Comparison of ENCODE assay signal across 8 cellular contexts in the genomic region with DNA sequence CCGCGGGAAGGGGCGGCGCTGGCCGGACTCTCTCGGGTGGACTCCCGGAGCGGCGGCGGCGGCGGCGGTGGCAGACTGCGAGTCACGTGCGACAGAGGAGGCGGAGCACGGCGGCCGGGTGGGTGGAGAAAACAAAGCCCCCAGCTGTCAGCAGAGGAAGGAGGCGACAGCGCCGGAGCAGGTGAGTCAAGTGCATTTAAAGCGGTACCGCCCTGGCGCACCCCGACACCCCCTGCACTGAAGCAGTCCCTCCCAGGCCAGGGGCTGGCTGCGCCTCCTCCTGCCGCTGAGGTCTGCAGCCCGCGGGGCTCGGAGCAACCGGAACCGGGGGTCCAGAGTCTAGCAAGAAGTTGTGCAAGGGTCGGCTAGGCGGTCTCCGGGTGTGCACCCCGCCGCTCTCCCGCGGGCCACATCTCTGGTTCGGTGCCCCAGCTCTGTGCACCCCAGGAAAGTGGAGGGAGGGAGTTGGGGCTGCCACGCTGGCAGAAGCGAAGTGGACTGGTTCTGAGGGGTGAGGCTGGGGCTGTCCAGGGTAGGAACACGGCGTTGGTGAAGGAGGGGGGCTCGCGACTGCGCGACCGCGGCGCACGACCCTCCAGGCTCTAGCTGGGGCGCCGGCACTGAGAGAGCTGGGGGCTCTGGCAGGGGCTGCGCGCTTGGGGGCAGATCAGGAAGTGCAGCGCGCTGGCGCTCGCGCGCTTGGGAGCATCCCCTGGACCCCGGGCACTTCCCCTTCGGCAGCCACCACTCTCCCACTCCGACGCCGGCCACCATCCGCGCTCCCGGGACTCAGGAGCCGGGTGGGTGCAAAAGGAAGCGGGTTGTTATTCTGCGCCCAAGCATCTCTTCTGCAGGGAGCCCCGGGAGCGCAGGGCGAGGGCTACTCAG.
DNase-seq lines count a peak whose midpoint lies in the region; ATAC-seq and TF ChIP-seq lines count a peak whose summit lies in the region.

No MANE protein-coding gene starts in this region.

- WGBS in HUES64, result under 1% methylated on average over 77 of the region's 78 CpGs

- no peaks in the 10 kb centered on the region for H3K9me3 Mint-ChIP-seq in CD4-positive, alpha-beta T cell
- peaks cover 0 to 6% of the 10 kb centered on the region in 2 donors for H3K9me3 Mint-ChIP-seq in stimulated activated naive CD8-positive, alpha-beta T cell treated with anti-CD3 and anti-CD28 coated beads, Interleukin-15, amount 100 ng/mL, for 72 hours

- H3K4me1 ChIP-seq in HUES64 (ENCODE audit: insufficient read depth, low read length), result peaks cover 19% of the 10 kb centered on the region; the same call in 1 of the 2 replicates
- 0 out of 2 replicates have a peak, but pooled peaks cover 9% of the 10 kb centered on the region for H3K4me1 ChIP-seq in PC-3 (ENCODE audit: insufficient read depth, low read length)

- POLR2A ChIA-PET in CD4-positive, alpha-beta T cell (lab: Charles Lee), result interaction anchor here (0.9 to 2.2 kb wide), 4 partner anchors 52 to 263 kb away, joined by 3 to 7 read pairs (median 4); a partner anchor contains a TSS
- POLR2A ChIA-PET in PC-3 (lab: Charles Lee; ENCODE audit: unreplicated experiment), result no interaction called here

- peak overlapping the region; percentile 39 for H3K27ac Mint-ChIP-seq in CD4-positive, alpha-beta T cell
- peak overlapping the region in 1 of 2 donors; percentile 23 for H3K27ac Mint-ChIP-seq in stimulated activated naive CD8-positive, alpha-beta T cell treated with anti-CD3 and anti-CD28 coated beads, Interleukin-15, amount 100 ng/mL, for 72 hours

- H3K27ac ChIP-seq in CD4-positive, alpha-beta T cell (ENCODE audit: low read depth, low read length), result no peak overlapping the region
- H3K27ac ChIP-seq in HUES64 (ENCODE audit: low read depth, low read length) (no peak overlapping the region), PC-3 (ENCODE audit: low read length) (no peak overlapping the region), neural cell (ENCODE audit: low read length) (peak overlapping the region; percentile 31)

- peak overlapping the region; percentile 17; the same call in 1 of the 2 replicates for H3K9ac ChIP-seq in HUES64 (ENCODE audit: low read depth, low read length)
- H3K9ac ChIP-seq in PC-3 (ENCODE audit: low read length), result no peak overlapping the region
- peak overlapping the region; percentile 76 for H3K9ac ChIP-seq in neural cell (ENCODE audit: low read length)

- CTCF ChIA-PET in CD4-positive, alpha-beta T cell (lab: Charles Lee), result interaction anchor here (1.0 to 1.3 kb wide), 2 partner anchors 64 to 378 kb away, joined by 3 read pairs; a partner anchor contains a TSS
- CTCF ChIA-PET in PC-3 (lab: Charles Lee), result no interaction called here

- intact Hi-C loops in CD4-positive, alpha-beta T cell (cut with DNase I, micrococcal nuclease), result loop anchor here in 1 of 2 experiments (10.0 kb wide), 1 partner anchor 1148 kb away; a partner anchor contains a TSS
- intact Hi-C loops in PC-3 (cut with micrococcal nuclease), result loop anchor here (10.0 kb wide), 1 partner anchor 112 kb away; no protein-coding TSS in a partner anchor

- TF ChIP-seq CTCF in CD4-positive, alpha-beta T cell (IDR thresholded peaks at IDR 0.05), result no peak
- no peak for TF ChIP-seq CTCF in PC-3 (conservative IDR thresholded peaks at IDR 0.05; ENCODE audit: low read depth, low read length)
- no peak for TF ChIP-seq CTCF in fibroblast of the aortic adventitia (IDR thresholded peaks at IDR 0.05; ENCODE audit: insufficient read depth, low read length)
- peak; percentile 21 for TF ChIP-seq CTCF in neural cell (IDR thresholded peaks at IDR 0.05; ENCODE audit: poor library complexity, severe bottlenecking)

- TF ChIP-seq RAD21 in neural cell (conservative IDR thresholded peaks at IDR 0.05), result no peak

- H3K4me3 ChIP-seq in HUES64 (ENCODE audit: low read length) (peak overlapping the region; percentile 89), PC-3 (ENCODE audit: low read length) (peak overlapping the region; percentile 70), fibroblast of the aortic adventitia (ENCODE audit: low read depth, low read length) (peak overlapping the region; percentile 68), neural cell (ENCODE audit: low read length) (peak overlapping the region; percentile 98)

- ATAC-seq in CD4-positive, alpha-beta T cell (ENCODE audit: poor library complexity), result peak; percentile 74
- ATAC-seq in GM21390 (IDR thresholded peaks at IDR 0.05; ENCODE audit: unreplicated experiment) (peak; percentile 71), PC-3 (peak; percentile 21)
- peak; percentile 78 for ATAC-seq in stimulated activated naive CD8-positive, alpha-beta T cell treated with anti-CD3 and anti-CD28 coated beads, Interleukin-15, amount 100 ng/mL, for 72 hours

- H3K36me3 ChIP-seq in HUES64 (ENCODE audit: insufficient read depth, low read length), result no peaks in the 10 kb centered on the region
- no peaks in the 10 kb centered on the region for H3K36me3 ChIP-seq in PC-3 (ENCODE audit: low read depth, low read length)
- no peaks in the 10 kb centered on the region for H3K36me3 ChIP-seq in neural cell (ENCODE audit: insufficient read depth, low read length)

- BruUV-seq in PC-3 (replicated peaks; lab: Mats Ljungman, UMichigan), result no TSS peak

- H3K4me2 ChIP-seq in PC-3 (ENCODE audit: low read length) (peak overlapping the region; percentile 89), neural cell (ENCODE audit: low read length) (peak overlapping the region; percentile 89)

- no peaks in the 10 kb centered on the region for H4K20me1 ChIP-seq in PC-3 (ENCODE audit: low read length)
- no peaks in the 10 kb centered on the region for H4K20me1 ChIP-seq in neural cell (ENCODE audit: insufficient read depth)

- H3K9me3 ChIP-seq in CD4-positive, alpha-beta T cell (ENCODE audit: control insufficient read depth, low read length), result no peaks in the 10 kb centered on the region
- H3K9me3 ChIP-seq in HUES64 (ENCODE audit: insufficient read depth, low read depth, low read length), result no peaks in the 10 kb centered on the region
- H3K9me3 ChIP-seq in PC-3 (ENCODE audit: low read length), result no peaks in the 10 kb centered on the region
- H3K9me3 ChIP-seq in neural cell (ENCODE audit: low read length), result no peaks in the 10 kb centered on the region

- H3K36me3 Mint-ChIP-seq in CD4-positive, alpha-beta T cell (ENCODE audit: low read depth), result no peaks in the 10 kb centered on the region

- H3K9me2 ChIP-seq in PC-3 (replicated peaks; ENCODE audit: low read length), result no peaks in the 10 kb centered on the region
- no peaks in the 10 kb centered on the region for H3K9me2 ChIP-seq in neural cell (ENCODE audit: insufficient read depth, low read length)

- H2AFZ ChIP-seq in PC-3 (ENCODE audit: low read length), result peak overlapping the region; percentile 72
- H2AFZ ChIP-seq in neural cell (ENCODE audit: low read depth, low read length), result peak overlapping the region; percentile 75

- H3K79me2 ChIP-seq in PC-3 (ENCODE audit: low read length) (no peaks in the 10 kb centered on the region), neural cell (replicated peaks; ENCODE audit: insufficient read depth, low read length) (no peaks in the 10 kb centered on the region)

- H3F3A ChIP-seq in PC-3 (ENCODE audit: low read length, unreplicated experiment) (no peaks in the 10 kb centered on the region), neural cell (ENCODE audit: insufficient read depth, low read length, poor library complexity, severe bottlenecking) (peaks cover 7% of the 10 kb centered on the region)

- DNase-seq in CD4-positive, alpha-beta T cell, result peak; percentile 49 to 79 (median 68)
- DNase-seq in PC-3, result no peak
- peak; percentile 41 to 58 for DNase-seq in activated T-helper 1 cell treated with anti-CD3 and anti-CD28 coated beads, Interleukin-2, amount 50 U/mL, for 16 hours (ENCODE audit: low read depth in 1 of 2, low spot score in 1 of 2)
- no peak for DNase-seq in fibroblast of the aortic adventitia (ENCODE audit: low read depth)
- peak; percentile 73 to 76 for DNase-seq in stimulated activated naive CD8-positive, alpha-beta T cell treated with anti-CD3 and anti-CD28 coated beads, Interleukin-15, amount 100 ng/mL, for 72 hours

- peaks cover 9% of the 10 kb centered on the region for H3K27me3 Mint-ChIP-seq in CD4-positive, alpha-beta T cell
- peaks cover 16% of the 10 kb centered on the region for H3K27me3 Mint-ChIP-seq in stimulated activated naive CD8-positive, alpha-beta T cell treated with anti-CD3 and anti-CD28 coated beads, Interleukin-15, amount 100 ng/mL, for 72 hours

- H3K27me3 ChIP-seq in CD4-positive, alpha-beta T cell (ENCODE audit: control insufficient read depth, insufficient read depth, low read length), result no peaks in the 10 kb centered on the region
- peaks cover 82% of the 10 kb centered on the region for H3K27me3 ChIP-seq in HUES64 (ENCODE audit: insufficient read depth, low read length)
- no peaks in the 10 kb centered on the region for H3K27me3 ChIP-seq in PC-3 (ENCODE audit: low read length)
- peaks cover 18% of the 10 kb centered on the region for H3K27me3 ChIP-seq in neural cell (ENCODE audit: insufficient read depth, low read depth, low read length)

- TF ChIP-seq EP300 in neural cell (conservative IDR thresholded peaks at IDR 0.05; ENCODE audit: poor library complexity, severe bottlenecking), result peak; percentile 31

- H3K4me3 Mint-ChIP-seq in CD4-positive, alpha-beta T cell, result peak overlapping the region; percentile 95
- peak overlapping the region; percentile 91 to 93 for H3K4me3 Mint-ChIP-seq in stimulated activated naive CD8-positive, alpha-beta T cell treated with anti-CD3 and anti-CD28 coated beads, Interleukin-15, amount 100 ng/mL, for 72 hours

- peaks cover 18% of the 10 kb centered on the region for H3K4me1 Mint-ChIP-seq in CD4-positive, alpha-beta T cell (ENCODE audit: low read depth)
- peaks cover 39% of the 10 kb centered on the region for H3K4me1 Mint-ChIP-seq in stimulated activated naive CD8-positive, alpha-beta T cell treated with anti-CD3 and anti-CD28 coated beads, Interleukin-15, amount 100 ng/mL, for 72 hours

TF ChIP-seq in neural cell, 6 proteins besides CTCF, POLR2A, EP300 and RAD21 (continues in another document):
- TF ChIP-seq SMC3 (conservative IDR thresholded peaks at IDR 0.05; ENCODE audit: poor library complexity) (peak; percentile 30), POLR2AphosphoS5 (IDR thresholded peaks at IDR 0.05) (peak; percentile 60), TAF1 (IDR thresholded peaks at IDR 0.05; ENCODE audit: low read depth) (no peak), MXI1 (conservative IDR thresholded peaks at IDR 0.05; ENCODE audit: poor library complexity, severe bottlenecking) (peak; percentile 60), EZH2 (IDR thresholded peaks at IDR 0.05; ENCODE audit: borderline replicate concordance, insufficient read depth, low read length, poor library complexity, severe bottlenecking) (no peak)

Comparison
In these comparisons a context has a peak if more than half of its experiments do, and no peak if none do; other contexts are left out.
1. ATAC-seq: peak in every context shown above with its lines; median percentile 78 in stimulated activated naive CD8-positive, alpha-beta T cell treated with anti-CD3 and anti-CD28 coated beads, Interleukin-15, amount 100 ng/mL, for 72 hours; 74 in CD4-positive, alpha-beta T cell; 71 in GM21390; 21 in PC-3.
2. DNase-seq: peak in CD4-positive, alpha-beta T cell (10 of 10), activated T-helper 1 cell treated with anti-CD3 and anti-CD28 coated beads, Interleukin-2, amount 50 U/mL, for 16 hours (2 of 2) and stimulated activated naive CD8-positive, alpha-beta T cell treated with anti-CD3 and anti-CD28 coated beads, Interleukin-15, amount 100 ng/mL, for 72 hours (2 of 2); none in PC-3 (single experiment) and fibroblast of the aortic adventitia (single experiment).
3. Peak in every context shown above with its lines, with median percentiles within 50 percentile points of each other: H3K4me3 ChIP-seq.